Comparison of ENCODE assay signal across 10 cellular contexts in genomic region chr13:113211774-113212173, GRCh38. TPM values are rescaled to one million over a fixed set of nuclear protein-coding genes. Genes with fewer than 3 reads are reported as not detected.
DNase-seq lines count a peak whose midpoint lies in the region; ATAC-seq and TF ChIP-seq lines count a peak whose summit lies in the region.
"Had no signal": no experiment of that assay in that cellular context is flagged by ENCODE, and none has a peak within 500 bp of the region (broad histone marks: within the 10 kb centered on the region; RNA-seq: fewer than 3 reads in every experiment).

No MANE protein-coding gene starts in this region.

- no peaks in the 10 kb centered on the region for H3K27me3 Mint-ChIP-seq in T-cell

- no peak for ATAC-seq in T-cell (replicated peaks in 1 of 4)
- ATAC-seq: left ventricle myocardium superior had no signal

- TF ChIP-seq CTCF in fibroblast of mammary gland (conservative IDR thresholded peaks at IDR 0.05; ENCODE audit: control insufficient read depth, insufficient read depth, low read depth, low read length) = peak; percentile 3

- H3K4me3 Mint-ChIP-seq in T-cell = peak overlapping the region; percentile 49 to 71 (median 58)

- no peak overlapping the region for H3K4me3 ChIP-seq in fibroblast of mammary gland (ENCODE audit: control insufficient read depth, low read depth, low read length)

- peak overlapping the region in 1 of 2 donors; percentile 23 for H3K27ac Mint-ChIP-seq in T-cell

- DNase-seq in ACHN (peak; percentile 15), ELF-1 (ENCODE audit: low read depth, low spot score) (peak; percentile 66), T-cell (no peak), fibroblast of mammary gland (ENCODE audit: low read depth) (no peak), AML-193 (lab: John Stamatoyannopoulos, UW) (no peak), NCI-H1092 (lab: John Stamatoyannopoulos, UW) (no peak), T1000 (lab: John Stamatoyannopoulos, UW) (no peak), NCI-H1105 treated with DMSO at 0.1 percent for 48 hours (lab: John Stamatoyannopoulos, UW) (no peak)
- DNase-seq: left ventricle myocardium superior, NCI-H1048 had no signal

- in situ Hi-C loops in ACHN (cut with HindIII; ENCODE audit: low pct_ligation_motif_present, low pct_unique_long_range_greater_than_20kb, low sequenced_read_pairs) = no loop called here

- POLR2A ChIA-PET in T-cell (lab: Charles Lee) = no interaction called here

- H3K9me3 Mint-ChIP-seq in T-cell = no peaks in the 10 kb centered on the region

- peaks cover 9% of the 10 kb centered on the region for H3K36me3 Mint-ChIP-seq in T-cell

- H3K4me1 Mint-ChIP-seq in T-cell = peaks cover 40 to 44% (median 41%) of the 10 kb centered on the region in 3 donors

- CTCF ChIA-PET in T-cell (lab: Charles Lee) = no interaction called here

RNA-seq across cellular contexts. Expression of gene CUL4A, which starts 2.4 kb away (rescaled TPM):
- total RNA-seq in T-cell = 10 to 100 TPM; 80.3 to 94.5 (median 82.7) TPM

RNA-seq across cellular contexts. Expression of gene PCID2, which starts 3.3 kb away (rescaled TPM):
- 10 to 100 TPM; 45.3 to 68.6 (median 63.2) TPM for total RNA-seq in T-cell

RNA-seq across cellular contexts. Expression of gene PROZ, which starts 53.3 kb away (rescaled TPM):
- total RNA-seq in T-cell = not detected
- total RNA-seq: left ventricle myocardium superior had no signal

Comparison
In these comparisons a context has a peak if more than half of its experiments do, and no peak if none do; other contexts are left out.
1. DNase-seq: peak in ACHN (single experiment) and ELF-1 (single experiment); none in T-cell (0 of 34), fibroblast of mammary gland (single experiment), AML-193 (0 of 2), NCI-H1092 (single experiment), T1000 (single experiment) and NCI-H1105 treated with DMSO at 0.1 percent for 48 hours (single experiment).